20 cellular contexts compared by ENCODE assay signal in genomic region chr16:75225678-75226515, GRCh38. TPM values are rescaled to one million over a fixed set of nuclear protein-coding genes. Genes with fewer than 3 reads are reported as not detected.
A peak's percentile ranks its signal among the peaks of the same experiment; 100 is the strongest.
DNase-seq lines count a peak whose midpoint lies in the region; ATAC-seq and TF ChIP-seq lines count a peak whose summit lies in the region.
"Had no signal": no experiment of that assay in that cellular context is flagged by ENCODE, and none has a peak within 500 bp of the region (broad histone marks: within the 10 kb centered on the region; RNA-seq: fewer than 3 reads in every experiment).

No MANE protein-coding gene starts in this region.

- H4K20me1 ChIP-seq in GM23338 (replicated peaks; ENCODE audit: insufficient read depth) (0 out of 2 replicates have a peak, but pooled peaks cover 9% of the 10 kb centered on the region), neural progenitor cell (ENCODE audit: low read depth) (no peaks in the 10 kb centered on the region)

- no peaks in the 10 kb centered on the region for H3K9me3 ChIP-seq in neural progenitor cell (ENCODE audit: low read depth)
- H3K9me3 ChIP-seq: Caco-2 had no signal

- H3F3A ChIP-seq in GM23338 (replicated peaks; ENCODE audit: low read depth) (peaks cover 15% of the 10 kb centered on the region), neural progenitor cell (ENCODE audit: low read depth) (no peaks in the 10 kb centered on the region)

- H3K9ac ChIP-seq in neural progenitor cell, result no peak overlapping the region

- H3K36me3 Mint-ChIP-seq in GM23338 (ENCODE audit: low read depth) (peaks cover 21% of the 10 kb centered on the region), chondrocyte (ENCODE audit: low read depth) (peaks cover 13% of the 10 kb centered on the region), neural progenitor cell (peaks cover 3% of the 10 kb centered on the region)
- H3K36me3 Mint-ChIP-seq: CD4-positive, CD25-positive, alpha-beta regulatory T cell had no signal

- no peaks in the 10 kb centered on the region for H3K79me2 ChIP-seq in GM23338 (replicated peaks; ENCODE audit: insufficient read depth)
- no peaks in the 10 kb centered on the region for H3K79me2 ChIP-seq in neural progenitor cell (ENCODE audit: low read depth)

- H3K27ac Mint-ChIP-seq in GM23338 (peak overlapping the region; percentile 81), chondrocyte (ENCODE audit: unreplicated experiment) (peak overlapping the region; percentile 43), neural progenitor cell (no peak overlapping the region)

- no peaks in the 10 kb centered on the region for H3K9me2 ChIP-seq in GM23338 (ENCODE audit: insufficient read depth)

- H3K36me3 ChIP-seq in GM23338 (ENCODE audit: insufficient read depth), result 0 out of 2 replicates have a peak, but pooled peaks cover 9% of the 10 kb centered on the region
- no peaks in the 10 kb centered on the region for H3K36me3 ChIP-seq in neural progenitor cell

- DNase-seq in GM23338 (ENCODE audit: low spot score) (peak; percentile 4), HCEC 1CT (peak; percentile 1), chondrocyte (ENCODE audit: low spot score) (no peak), neural progenitor cell (ENCODE audit: low spot score) (no peak), AG08395 (ENCODE audit: low spot score) (no peak), NCI-H2107 treated with DMSO at 0.1 percent for 48 hours (lab: John Stamatoyannopoulos, UW; ENCODE audit: unreplicated experiment) (no peak), mucosa of gallbladder (ENCODE audit: low spot score) (no peak)
- DNase-seq: ACHN; Caco-2; CD4-positive, CD25-positive, alpha-beta regulatory T cell; EL; NCI-H1105 treated with DMSO at 0.1 percent for 48 hours; NCI-H1694 treated with DMSO at 0.1 percent for 48 hours; NCI-H345; NCI-H526; OCI-M1; SHP77 had no signal

- H3K4me1 Mint-ChIP-seq in GM23338 (peaks cover 5% of the 10 kb centered on the region; the same call in 2 of the 3 replicates), chondrocyte (ENCODE audit: low read depth) (peaks cover 8% of the 10 kb centered on the region), neural progenitor cell (peaks cover 3% of the 10 kb centered on the region)

- no peak overlapping the region for H3K27ac ChIP-seq in GM23338 (ENCODE audit: low read depth)
- H3K27ac ChIP-seq in neural progenitor cell, result no peak overlapping the region

- TF ChIP-seq CTCF in GM23338 (conservative IDR thresholded peaks at IDR 0.05; ENCODE audit: low read depth in 2 of 2) (no peak), chondrocyte (IDR thresholded peaks at IDR 0.05) (no peak), neural progenitor cell (IDR thresholded peaks at IDR 0.05) (no peak)

- H3K4me2 ChIP-seq in GM23338, result no peak overlapping the region
- H3K4me2 ChIP-seq in neural progenitor cell, result no peak overlapping the region

- H3K27me3 Mint-ChIP-seq in GM23338 (ENCODE audit: insufficient read depth, low read depth, poor library complexity), result peaks cover 15% of the 10 kb centered on the region
- H3K27me3 Mint-ChIP-seq in chondrocyte (ENCODE audit: low read depth), result no peaks in the 10 kb centered on the region
- peaks cover 3% of the 10 kb centered on the region for H3K27me3 Mint-ChIP-seq in neural progenitor cell (ENCODE audit: insufficient read depth, low read depth)
- H3K27me3 Mint-ChIP-seq: CD4-positive, CD25-positive, alpha-beta regulatory T cell had no signal

- H3K27me3 ChIP-seq in GM23338 (ENCODE audit: insufficient read depth), result no peaks in the 10 kb centered on the region
- no peaks in the 10 kb centered on the region for H3K27me3 ChIP-seq in neural progenitor cell

- H3K9me3 Mint-ChIP-seq in GM23338, result no peaks in the 10 kb centered on the region; the same call in 2 of the 3 replicates
- no peaks in the 10 kb centered on the region for H3K9me3 Mint-ChIP-seq in chondrocyte (ENCODE audit: low read depth)
- H3K9me3 Mint-ChIP-seq in neural progenitor cell, result no peaks in the 10 kb centered on the region
- H3K9me3 Mint-ChIP-seq: CD4-positive, CD25-positive, alpha-beta regulatory T cell had no signal

- H2AFZ ChIP-seq in GM23338 (no peak overlapping the region), neural progenitor cell (replicated peaks) (no peak overlapping the region)

- H3K4me3 Mint-ChIP-seq in GM23338 (no peak overlapping the region), chondrocyte (ENCODE audit: unreplicated experiment) (no peak overlapping the region), neural progenitor cell (peak overlapping the region; percentile 59)
- H3K4me3 Mint-ChIP-seq: CD4-positive, CD25-positive, alpha-beta regulatory T cell had no signal

- H3K4me1 ChIP-seq in GM23338 (ENCODE audit: insufficient read depth) (no peaks in the 10 kb centered on the region), neural progenitor cell (no peaks in the 10 kb centered on the region)

- no peak overlapping the region for H3K4me3 ChIP-seq in GM23338
- H3K4me3 ChIP-seq in neural progenitor cell, result no peak overlapping the region

- no peak for ATAC-seq in GM23338

TF ChIP-seq in GM23338, 12 proteins besides CTCF, POLR2A, EP300 and RAD21 (continues in another document):
- TF ChIP-seq POLR2AphosphoS5 (IDR thresholded peaks at IDR 0.05; ENCODE audit: low read depth), result no peak
- TF ChIP-seq CREB1 (CRISPR knock-in tag; IDR thresholded peaks at IDR 0.05; ENCODE audit: low read depth), result no peak
- no peak for TF ChIP-seq ZNF462 (CRISPR knock-in tag; IDR thresholded peaks at IDR 0.05)
- no peak for TF ChIP-seq ZNF114 (CRISPR knock-in tag; IDR thresholded peaks at IDR 0.05)

RNA-seq across cellular contexts. Expression of gene CTRB1, which starts 7.1 kb away (rescaled TPM):
- total RNA-seq in GM23338 (2014; rRNA removed; shearing (Covaris generic)), result not detected in 2 replicates
- polyA plus RNA-seq in GM23338 (2016; fragmentation: Nextera tagmentation; extraction: Ambion mirVana), result not detected in 2 replicates
- total RNA-seq in chondrocyte (not detected in 3 replicates), neural progenitor cell (ENCODE audit: low replicate concordance) (not detected in 2 replicates), mucosa of gallbladder (15.0 TPM)
- total RNA-seq: Caco-2; CD4-positive, CD25-positive, alpha-beta regulatory T cell; H1; HT1080; LHCN-M2 had no signal
- polyA plus RNA-seq: CD4-positive, CD25-positive, alpha-beta regulatory T cell; H1 had no signal

RNA-seq across cellular contexts. Expression of gene CTRB2, which starts 18.9 kb away (rescaled TPM):
- total RNA-seq in GM23338 (2014; rRNA removed; shearing (Covaris generic)), result not detected in 2 replicates
- not detected in 2 replicates for polyA plus RNA-seq in GM23338 (2016; fragmentation: Nextera tagmentation; extraction: Ambion mirVana)
- not detected in 3 replicates for total RNA-seq in chondrocyte
- not detected in 2 replicates for total RNA-seq in neural progenitor cell (ENCODE audit: low replicate concordance)
- total RNA-seq in mucosa of gallbladder, result 26.7 TPM
- total RNA-seq: Caco-2; CD4-positive, CD25-positive, alpha-beta regulatory T cell; H1; HT1080; LHCN-M2 had no signal
- polyA plus RNA-seq: CD4-positive, CD25-positive, alpha-beta regulatory T cell; H1 had no signal

RNA-seq across cellular contexts. Expression of gene BCAR1, which starts 25.5 kb away (rescaled TPM):
- 121 and 140 TPM in 2 replicates for total RNA-seq in GM23338 (2014; rRNA removed; shearing (Covaris generic))
- polyA plus RNA-seq in GM23338 (2016; fragmentation: Nextera tagmentation; extraction: Ambion mirVana), result 37.9 and 38.3 TPM in 2 replicates
- total RNA-seq in chondrocyte (125 to 140 TPM (median 125 TPM) in 3 replicates), neural progenitor cell (ENCODE audit: low replicate concordance) (10.9 and 29.1 TPM in 2 replicates), mucosa of gallbladder (223 TPM)

Comparison
In these comparisons a context has a peak if more than half of its experiments do, and no peak if none do; other contexts are left out.
1. DNase-seq: peak in GM23338 (single experiment) and HCEC 1CT (single experiment); none in chondrocyte (single experiment), neural progenitor cell (single experiment), AG08395 (single experiment), NCI-H2107 treated with DMSO at 0.1 percent for 48 hours (single experiment) and mucosa of gallbladder (single experiment).
2. RNA of gene CTRB1, which starts 7.1 kb away (total RNA-seq): 15.0 TPM in mucosa of gallbladder (single experiment); not detected in GM23338, not detected in chondrocyte and not detected in neural progenitor cell; every median in the first group is over 10 times any median in the second.
3. RNA of gene CTRB2, which starts 18.9 kb away (total RNA-seq): 26.7 TPM in mucosa of gallbladder (single experiment); not detected in chondrocyte, not detected in GM23338 and not detected in neural progenitor cell; every median in the first group is over 10 times any median in the second.